ENCODE assay signal across 14 cellular contexts in the genomic region with DNA sequence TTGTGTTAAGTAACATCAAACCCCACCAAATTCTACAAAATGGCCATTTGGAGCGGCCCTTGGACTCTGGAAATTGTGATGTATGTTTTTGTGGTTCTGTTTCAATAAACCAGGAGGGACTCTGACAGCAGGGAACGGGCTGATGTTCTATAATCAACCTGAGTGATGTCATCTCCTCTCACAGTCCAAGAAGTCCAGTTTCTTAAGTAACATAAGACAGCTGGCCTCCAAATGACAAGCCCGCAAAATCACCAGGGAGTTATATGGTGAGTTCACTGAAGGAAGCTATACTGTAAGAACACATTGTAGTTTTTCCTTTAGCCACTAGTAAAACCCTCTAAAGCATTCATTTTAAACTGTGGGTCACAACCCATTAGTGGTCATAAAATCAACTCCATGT.
A peak's percentile ranks its signal among the peaks of the same experiment; 100 is the strongest.
DNase-seq lines count a peak whose midpoint lies in the region; ATAC-seq, FAIRE-seq and TF ChIP-seq lines count a peak whose summit lies in the region.
"Had no signal": no experiment of that assay in that cellular context is flagged by ENCODE, and none has a peak within 500 bp of the region (broad histone marks: within the 10 kb centered on the region; RNA-seq: fewer than 3 reads in every experiment).

No MANE protein-coding gene starts in this region.

- ATAC-seq in SK-N-SH treated with all-trans-retinoic acid at 6 μM for 48 hours (peak; percentile 76), GM21447 (IDR thresholded peaks at IDR 0.05; ENCODE audit: unreplicated experiment) (no peak)
- ATAC-seq in stimulated activated effector memory CD8-positive, alpha-beta T cell treated with anti-CD3 and anti-CD28 coated beads, Interleukin-12 subunit alpha, Interleukin-12 subunit beta, amount 100 ng/mL, for 72 hours = no peak

- no peaks in the 10 kb centered on the region for H3K9me3 Mint-ChIP-seq in stimulated activated effector memory CD8-positive, alpha-beta T cell treated with anti-CD3 and anti-CD28 coated beads, Interleukin-12 subunit alpha, Interleukin-12 subunit beta, amount 100 ng/mL, for 72 hours
- H3K9me3 Mint-ChIP-seq: activated naive CD4-positive, alpha-beta T cell treated with anti-CD3 and anti-CD28 coated beads for 36 hours had no signal

- DNase-seq in DMS53 (lab: John Stamatoyannopoulos, UW) = peak; percentile 23
- no peak for DNase-seq in DMS53 treated with DMSO at 0.1 percent for 48 hours (lab: John Stamatoyannopoulos, UW; ENCODE audit: unreplicated experiment)
- DNase-seq in hepatic stellate cell (ENCODE audit: low spot score) = peak; percentile 79
- no peak for DNase-seq in stimulated activated effector memory CD8-positive, alpha-beta T cell treated with anti-CD3 and anti-CD28 coated beads, Interleukin-12 subunit alpha, Interleukin-12 subunit beta, amount 100 ng/mL, for 72 hours (ENCODE audit: low spot score in 2 of 2)
- no peak for DNase-seq in H54 (ENCODE audit: insufficient read length, low spot score)
- DNase-seq in NCI-H2196 treated with DMSO at 0.1 percent for 48 hours (lab: John Stamatoyannopoulos, UW; ENCODE audit: unreplicated experiment) = no peak
- DNase-seq: activated naive CD4-positive, alpha-beta T cell treated with anti-CD3 and anti-CD28 coated beads for 36 hours; left cardiac atrium; NCI-H1436 treated with DMSO at 0.1 percent for 48 hours; SHP77; stimulated activated CD4-positive, alpha-beta T cell treated with anti-CD3 and anti-CD28 coated beads, Interleukin-12 subunit alpha, Interleukin-12 subunit beta, amount 100 ng/mL, for 4 hours had no signal

- H3K27ac Mint-ChIP-seq in stimulated activated effector memory CD8-positive, alpha-beta T cell treated with anti-CD3 and anti-CD28 coated beads, Interleukin-12 subunit alpha, Interleukin-12 subunit beta, amount 100 ng/mL, for 72 hours = peak overlapping the region; percentile 66
- H3K27ac Mint-ChIP-seq: activated naive CD4-positive, alpha-beta T cell treated with anti-CD3 and anti-CD28 coated beads for 36 hours had no signal

- FAIRE-seq in H54 (lab: Jason Lieb, UNC) = no peak
- FAIRE-seq: D721Med had no signal

- peaks cover 7% of the 10 kb centered on the region for H3K4me1 Mint-ChIP-seq in stimulated activated effector memory CD8-positive, alpha-beta T cell treated with anti-CD3 and anti-CD28 coated beads, Interleukin-12 subunit alpha, Interleukin-12 subunit beta, amount 100 ng/mL, for 72 hours

- peaks cover 57% of the 10 kb centered on the region for H3K36me3 Mint-ChIP-seq in stimulated activated effector memory CD8-positive, alpha-beta T cell treated with anti-CD3 and anti-CD28 coated beads, Interleukin-12 subunit alpha, Interleukin-12 subunit beta, amount 100 ng/mL, for 72 hours

- no peak overlapping the region for H3K4me3 Mint-ChIP-seq in stimulated activated effector memory CD8-positive, alpha-beta T cell treated with anti-CD3 and anti-CD28 coated beads, Interleukin-12 subunit alpha, Interleukin-12 subunit beta, amount 100 ng/mL, for 72 hours
- H3K4me3 Mint-ChIP-seq: activated naive CD4-positive, alpha-beta T cell treated with anti-CD3 and anti-CD28 coated beads for 36 hours had no signal

- no peak for TF ChIP-seq POLR2A in H54 (IDR thresholded peaks at IDR 0.05; ENCODE audit: low read depth, low read length)

TF ChIP-seq in SK-N-SH treated with all-trans-retinoic acid at 6 μM for 48 hours, 23 proteins besides CTCF, POLR2A, EP300 and RAD21:
- TF ChIP-seq ISL1 (CRISPR knock-in tag; IDR thresholded peaks at IDR 0.05) = no peak
- TF ChIP-seq, protein P1, sequence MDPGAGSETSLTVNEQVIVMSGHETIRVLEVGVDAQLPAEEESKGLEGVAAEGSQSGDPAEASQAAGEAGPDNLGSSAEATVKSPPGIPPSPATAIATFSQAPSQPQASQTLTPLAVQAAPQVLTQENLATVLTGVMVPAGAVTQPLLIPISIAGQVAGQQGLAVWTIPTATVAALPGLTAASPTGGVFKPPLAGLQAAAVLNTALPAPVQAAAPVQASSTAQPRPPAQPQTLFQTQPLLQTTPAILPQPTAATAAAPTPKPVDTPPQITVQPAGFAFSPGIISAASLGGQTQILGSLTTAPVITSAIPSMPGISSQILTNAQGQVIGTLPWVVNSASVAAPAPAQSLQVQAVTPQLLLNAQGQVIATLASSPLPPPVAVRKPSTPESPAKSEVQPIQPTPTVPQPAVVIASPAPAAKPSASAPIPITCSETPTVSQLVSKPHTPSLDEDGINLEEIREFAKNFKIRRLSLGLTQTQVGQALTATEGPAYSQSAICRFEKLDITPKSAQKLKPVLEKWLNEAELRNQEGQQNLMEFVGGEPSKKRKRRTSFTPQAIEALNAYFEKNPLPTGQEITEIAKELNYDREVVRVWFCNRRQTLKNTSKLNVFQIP (CRISPR knock-in tag; IDR thresholded peaks at IDR 0.05; ENCODE audit: borderline replicate concordance, low read depth) = no peak
- TF ChIP-seq CSDC2 (CRISPR knock-in tag; IDR thresholded peaks at IDR 0.05) = no peak
- TF ChIP-seq, protein P2, sequence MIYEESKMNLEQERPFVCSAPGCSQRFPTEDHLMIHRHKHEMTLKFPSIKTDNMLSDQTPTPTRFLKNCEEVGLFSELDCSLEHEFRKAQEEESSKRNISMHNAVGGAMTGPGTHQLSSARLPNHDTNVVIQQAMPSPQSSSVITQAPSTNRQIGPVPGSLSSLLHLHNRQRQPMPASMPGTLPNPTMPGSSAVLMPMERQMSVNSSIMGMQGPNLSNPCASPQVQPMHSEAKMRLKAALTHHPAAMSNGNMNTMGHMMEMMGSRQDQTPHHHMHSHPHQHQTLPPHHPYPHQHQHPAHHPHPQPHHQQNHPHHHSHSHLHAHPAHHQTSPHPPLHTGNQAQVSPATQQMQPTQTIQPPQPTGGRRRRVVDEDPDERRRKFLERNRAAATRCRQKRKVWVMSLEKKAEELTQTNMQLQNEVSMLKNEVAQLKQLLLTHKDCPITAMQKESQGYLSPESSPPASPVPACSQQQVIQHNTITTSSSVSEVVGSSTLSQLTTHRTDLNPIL (CRISPR knock-in tag; IDR thresholded peaks at IDR 0.05; ENCODE audit: low read depth) = no peak
- TF ChIP-seq TCF4 (CRISPR knock-in tag; IDR thresholded peaks at IDR 0.05; ENCODE audit: borderline replicate concordance) = no peak
- TF ChIP-seq RARB (CRISPR knock-in tag; IDR thresholded peaks at IDR 0.05) = no peak
- TF ChIP-seq SNAI2 (CRISPR knock-in tag; IDR thresholded peaks at IDR 0.05) = no peak
- TF ChIP-seq, protein P3, sequence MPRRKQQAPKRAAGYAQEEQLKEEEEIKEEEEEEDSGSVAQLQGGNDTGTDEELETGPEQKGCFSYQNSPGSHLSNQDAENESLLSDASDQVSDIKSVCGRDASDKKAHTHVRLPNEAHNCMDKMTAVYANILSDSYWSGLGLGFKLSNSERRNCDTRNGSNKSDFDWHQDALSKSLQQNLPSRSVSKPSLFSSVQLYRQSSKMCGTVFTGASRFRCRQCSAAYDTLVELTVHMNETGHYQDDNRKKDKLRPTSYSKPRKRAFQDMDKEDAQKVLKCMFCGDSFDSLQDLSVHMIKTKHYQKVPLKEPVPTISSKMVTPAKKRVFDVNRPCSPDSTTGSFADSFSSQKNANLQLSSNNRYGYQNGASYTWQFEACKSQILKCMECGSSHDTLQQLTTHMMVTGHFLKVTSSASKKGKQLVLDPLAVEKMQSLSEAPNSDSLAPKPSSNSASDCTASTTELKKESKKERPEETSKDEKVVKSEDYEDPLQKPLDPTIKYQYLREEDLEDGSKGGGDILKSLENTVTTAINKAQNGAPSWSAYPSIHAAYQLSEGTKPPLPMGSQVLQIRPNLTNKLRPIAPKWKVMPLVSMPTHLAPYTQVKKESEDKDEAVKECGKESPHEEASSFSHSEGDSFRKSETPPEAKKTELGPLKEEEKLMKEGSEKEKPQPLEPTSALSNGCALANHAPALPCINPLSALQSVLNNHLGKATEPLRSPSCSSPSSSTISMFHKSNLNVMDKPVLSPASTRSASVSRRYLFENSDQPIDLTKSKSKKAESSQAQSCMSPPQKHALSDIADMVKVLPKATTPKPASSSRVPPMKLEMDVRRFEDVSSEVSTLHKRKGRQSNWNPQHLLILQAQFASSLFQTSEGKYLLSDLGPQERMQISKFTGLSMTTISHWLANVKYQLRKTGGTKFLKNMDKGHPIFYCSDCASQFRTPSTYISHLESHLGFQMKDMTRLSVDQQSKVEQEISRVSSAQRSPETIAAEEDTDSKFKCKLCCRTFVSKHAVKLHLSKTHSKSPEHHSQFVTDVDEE (CRISPR knock-in tag; IDR thresholded peaks at IDR 0.05) = no peak
- no peak for TF ChIP-seq ARNTL (CRISPR knock-in tag; IDR thresholded peaks at IDR 0.05; ENCODE audit: borderline replicate concordance, low read depth)
- TF ChIP-seq PPARA (CRISPR knock-in tag; IDR thresholded peaks at IDR 0.05; ENCODE audit: borderline replicate concordance) = no peak

Comparison
In these comparisons a context has a peak if more than half of its experiments do, and no peak if none do; other contexts are left out.
1. DNase-seq: peak in DMS53 (single experiment) and hepatic stellate cell (single experiment); none in DMS53 treated with DMSO at 0.1 percent for 48 hours (single experiment), stimulated activated effector memory CD8-positive, alpha-beta T cell treated with anti-CD3 and anti-CD28 coated beads, Interleukin-12 subunit alpha, Interleukin-12 subunit beta, amount 100 ng/mL, for 72 hours (0 of 2), H54 (single experiment) and NCI-H2196 treated with DMSO at 0.1 percent for 48 hours (single experiment).